8 cellular contexts compared by ENCODE assay signal in the genomic region with DNA sequence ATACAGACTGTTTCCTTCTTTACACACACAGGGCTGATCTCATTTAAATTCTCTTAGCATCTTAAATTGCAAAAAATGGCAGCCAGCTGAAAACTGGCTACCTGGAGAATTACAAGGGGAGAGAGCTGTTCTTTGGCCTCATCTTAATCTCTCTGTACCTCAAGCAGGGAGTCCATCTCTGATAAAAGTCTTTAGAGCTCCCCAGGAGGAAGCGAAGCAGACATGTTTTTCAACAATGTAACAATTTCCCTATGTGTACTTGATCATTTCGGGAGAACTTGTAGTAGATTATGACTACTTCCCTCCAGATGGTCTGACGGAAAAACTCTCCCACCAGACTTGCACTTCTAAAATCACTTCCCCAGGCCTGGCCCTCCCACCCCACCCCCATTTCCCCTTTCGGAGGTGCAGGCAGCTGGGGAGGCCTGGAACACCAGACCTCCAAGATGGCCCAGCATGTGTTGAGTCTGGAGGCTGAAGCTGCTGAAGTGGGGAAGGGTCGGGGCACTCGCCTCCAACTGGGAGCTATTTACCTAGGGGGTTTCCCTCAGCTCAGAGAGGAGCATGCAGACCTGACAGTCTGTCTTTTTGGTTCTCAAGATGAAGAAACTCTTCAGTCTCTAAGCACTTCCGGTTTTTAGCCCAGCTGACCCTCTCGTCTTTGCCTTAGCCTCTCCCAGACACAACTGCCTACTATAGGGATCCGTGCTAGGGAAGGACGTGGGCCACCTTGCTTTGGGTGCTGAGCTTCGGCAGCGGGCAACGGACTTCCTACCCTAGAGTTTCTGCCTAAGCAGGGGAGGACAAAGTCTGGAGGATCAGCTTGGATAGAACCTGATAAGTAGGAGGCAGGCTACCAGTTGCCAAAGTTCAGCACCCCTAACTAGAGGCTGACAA.
DNase-seq lines count a peak whose midpoint lies in the region; ATAC-seq, FAIRE-seq and TF ChIP-seq lines count a peak whose summit lies in the region.

No MANE protein-coding gene starts in this region.

- H3K27ac ChIP-seq in CD4-positive, alpha-beta memory T cell (ENCODE audit: low read depth, low read length): peak overlapping the region; percentile 96
- H3K27ac ChIP-seq in osteoblast (ENCODE audit: low read depth, low read length): peak overlapping the region; percentile 55

- peak overlapping the region in 1 of 2 donors; percentile 65 for H3K4me3 ChIP-seq in CD4-positive, alpha-beta memory T cell (ENCODE audit: low read length in 2 of 2)
- H3K4me3 ChIP-seq in NB4 (ENCODE audit: low read depth, low read length) (no peak overlapping the region), osteoblast (ENCODE audit: insufficient read depth, low read length) (no peak overlapping the region)

- H2AFZ ChIP-seq in osteoblast (ENCODE audit: low read length): peak overlapping the region; percentile 57

- intact Hi-C loops in CD4-positive, alpha-beta memory T cell (cut with micrococcal nuclease): loop anchor here (2.0 to 10.0 kb wide), 5 partner anchors 66 to 794 kb away; no protein-coding TSS in a partner anchor

- POLR2A ChIA-PET in CD4-positive, alpha-beta memory T cell (lab: Charles Lee; ENCODE audit: partially characterized antibody): interaction anchor here (0.7 to 8.1 kb wide), 21 partner anchors 16 to 301 kb away, joined by 3 to 529 read pairs (median 8); a partner anchor contains a TSS

- H3K9me3 ChIP-seq in CD4-positive, alpha-beta memory T cell (ENCODE audit: control insufficient read depth in 1 of 2, low read length in 2 of 2): no peaks in the 10 kb centered on the region
- H3K9me3 ChIP-seq in osteoblast (ENCODE audit: low read depth, low read length): no peaks in the 10 kb centered on the region

- peaks cover 0 to 12% (median 0%) of the 10 kb centered on the region in 8 donors for H3K9me3 Mint-ChIP-seq in CD4-positive, alpha-beta memory T cell
- no peaks in the 10 kb centered on the region for H3K9me3 Mint-ChIP-seq in central memory CD8-positive, alpha-beta T cell

- H3K27ac Mint-ChIP-seq in CD4-positive, alpha-beta memory T cell: peak overlapping the region; percentile 96 to 100 (median 99)
- peak overlapping the region; percentile 100 for H3K27ac Mint-ChIP-seq in central memory CD8-positive, alpha-beta T cell (ENCODE audit: low read depth)

- H3K79me2 ChIP-seq in osteoblast (ENCODE audit: insufficient read depth, low read length): no peaks in the 10 kb centered on the region

- CTCF ChIA-PET in CD4-positive, alpha-beta memory T cell (lab: Charles Lee; ENCODE audit: partially characterized antibody): interaction anchor here (0.6 to 8.7 kb wide), 14 partner anchors 9 to 791 kb away, joined by 3 to 126 read pairs (median 4); a partner anchor contains a TSS

- H3K36me3 ChIP-seq in CD4-positive, alpha-beta memory T cell (ENCODE audit: insufficient read depth, low read length): no peaks in the 10 kb centered on the region
- H3K36me3 ChIP-seq in osteoblast (ENCODE audit: insufficient read depth, low read length): no peaks in the 10 kb centered on the region

- peak overlapping the region; percentile 88 to 98 (median 94) for H3K4me3 Mint-ChIP-seq in CD4-positive, alpha-beta memory T cell
- peak overlapping the region; percentile 91 for H3K4me3 Mint-ChIP-seq in central memory CD8-positive, alpha-beta T cell

- ATAC-seq in central memory CD8-positive, alpha-beta T cell (replicated peaks; ENCODE audit: extremely low read depth, poor library complexity, severe bottlenecking): no peak
- no peak for ATAC-seq in HG02938 (IDR thresholded peaks at IDR 0.05; ENCODE audit: unreplicated experiment)

- FAIRE-seq in HTR-8/SVneo (lab: Jason Lieb, UNC): no peak

- no peak for TF ChIP-seq CTCF in NB4 (IDR thresholded peaks at IDR 0.05; ENCODE audit: low read depth, low read length)
- no peak for TF ChIP-seq CTCF in osteoblast (IDR thresholded peaks at IDR 0.05; ENCODE audit: extremely low read depth, low read depth, low read length)

- peaks cover 0 to 12% of the 10 kb centered on the region in 2 donors for H3K36me3 Mint-ChIP-seq in CD4-positive, alpha-beta memory T cell
- H3K36me3 Mint-ChIP-seq in central memory CD8-positive, alpha-beta T cell (ENCODE audit: insufficient read depth): peaks cover 32% of the 10 kb centered on the region

- H3K4me2 ChIP-seq in osteoblast (ENCODE audit: insufficient read depth, low read length): peak overlapping the region; percentile 79

- H3K4me1 ChIP-seq in CD4-positive, alpha-beta memory T cell (ENCODE audit: insufficient read depth, low read length): peaks cover 50% of the 10 kb centered on the region
- H3K4me1 ChIP-seq in osteoblast (ENCODE audit: insufficient read depth, low read length): peaks cover 42% of the 10 kb centered on the region

- no peak for DNase-seq in CD4-positive, alpha-beta memory T cell
- DNase-seq in NB4 (ENCODE audit: low read depth) (peak; percentile 79), osteoblast (ENCODE audit: insufficient read length, low spot score, missing footprints) (peak; percentile 62), NCI-H187 (lab: John Stamatoyannopoulos, UW) (no peak), HTR-8/SVneo (ENCODE audit: insufficient read length, low spot score) (no peak), NCI-H1417 treated with DMSO at 0.1 percent for 48 hours (lab: John Stamatoyannopoulos, UW) (no peak)
- no peak for DNase-seq in central memory CD8-positive, alpha-beta T cell (ENCODE audit: low spot score in 2 of 2)

- no peaks in the 10 kb centered on the region for H3K27me3 ChIP-seq in CD4-positive, alpha-beta memory T cell (ENCODE audit: insufficient read depth, low read length)
- no peaks in the 10 kb centered on the region for H3K27me3 ChIP-seq in osteoblast (ENCODE audit: insufficient read depth, low read length)

- no peak for TF ChIP-seq POLR2A in NB4 (IDR thresholded peaks at IDR 0.05; ENCODE audit: extremely low read depth, insufficient read length)

- peaks cover 33 to 59% (median 47%) of the 10 kb centered on the region in 4 donors for H3K4me1 Mint-ChIP-seq in CD4-positive, alpha-beta memory T cell
- peaks cover 42% of the 10 kb centered on the region for H3K4me1 Mint-ChIP-seq in central memory CD8-positive, alpha-beta T cell

- peaks cover 1 to 7% of the 10 kb centered on the region in 2 donors for H3K27me3 Mint-ChIP-seq in CD4-positive, alpha-beta memory T cell
- H3K27me3 Mint-ChIP-seq in central memory CD8-positive, alpha-beta T cell: no peaks in the 10 kb centered on the region

- H4K20me1 ChIP-seq in osteoblast (ENCODE audit: insufficient read depth, low read length): no peaks in the 10 kb centered on the region

Comparison
In these comparisons a context has a peak if more than half of its experiments do, and no peak if none do; other contexts are left out.
1. DNase-seq: peak in NB4 (single experiment) and osteoblast (single experiment); none in CD4-positive, alpha-beta memory T cell (0 of 5), central memory CD8-positive, alpha-beta T cell (0 of 2), NCI-H187 (0 of 2), HTR-8/SVneo (single experiment) and NCI-H1417 treated with DMSO at 0.1 percent for 48 hours (single experiment).